In genomic region chr11:124224618-124225423, GRCh38 we compare ENCODE assay signal across 9 cellular contexts. TPM values are rescaled to one million over a fixed set of nuclear protein-coding genes. Genes with fewer than 3 reads are reported as not detected.
DNase-seq lines count a peak whose midpoint lies in the region; ATAC-seq and TF ChIP-seq lines count a peak whose summit lies in the region.
"Not testable (repeated sequence)": the region's sequence is repeated elsewhere in the genome, so short reads cannot be mapped to it uniquely, and the experiment has no call there.
"Had no signal": no experiment of that assay in that cellular context is flagged by ENCODE, and none has a peak within 500 bp of the region (broad histone marks: within the 10 kb centered on the region; RNA-seq: fewer than 3 reads in every experiment).

No MANE protein-coding gene starts in this region.

- H3K27ac Mint-ChIP-seq in dendritic cell treated with granulocyte-macrophage colony-stimulating factor and Interleukin-4, amounts not matched to agents 40 ng/mL and 50 ng/mL, for 4 days: peak overlapping the region; percentile 87

- H3K4me3 Mint-ChIP-seq in dendritic cell treated with granulocyte-macrophage colony-stimulating factor and Interleukin-4, amounts not matched to agents 40 ng/mL and 50 ng/mL, for 4 days: not testable (repeated sequence)

- intact Hi-C loops in dendritic cell treated with granulocyte-macrophage colony-stimulating factor and Interleukin-4, amounts not matched to agents 40 ng/mL and 50 ng/mL, for 4 days (cut with micrococcal nuclease); lower lobe of right lung (cut with DNase I): not testable (repeated sequence)

- H3K4me2 ChIP-seq in Karpas-422 (ENCODE audit: low read depth, low read length, poor library complexity, severe bottlenecking): not testable (repeated sequence)

- peak; percentile 44 to 64 for ATAC-seq in lower lobe of right lung

- H3K4me3 ChIP-seq in Karpas-422 (ENCODE audit: low read length); lower lobe of right lung; neutrophil (ENCODE audit: low read depth in 1 of 2, low read length in 1 of 2): not testable (repeated sequence)

- not testable (repeated sequence) for H3K27me3 ChIP-seq in Karpas-422 (ENCODE audit: low read length); lower lobe of right lung (ENCODE audit: low read depth); neutrophil

- not testable (repeated sequence) for H3K9me3 ChIP-seq in Karpas-422 (ENCODE audit: low read length); lower lobe of right lung; neutrophil

- not testable (repeated sequence) for H3K9me3 Mint-ChIP-seq in dendritic cell treated with granulocyte-macrophage colony-stimulating factor and Interleukin-4, amounts not matched to agents 40 ng/mL and 50 ng/mL, for 4 days

- H3K27ac ChIP-seq in Karpas-422 (ENCODE audit: low read length); lower lobe of right lung: not testable (repeated sequence)
- H3K27ac ChIP-seq in neutrophil: peak overlapping the region; percentile 64

- TF ChIP-seq CTCF in lower lobe of right lung (IDR thresholded peaks at IDR 0.05); neutrophil (IDR thresholded peaks at IDR 0.05): not testable (repeated sequence)

- H4K20me1 ChIP-seq in Karpas-422 (ENCODE audit: insufficient read depth, low read depth, low read length): not testable (repeated sequence)

- peak; percentile 44 for DNase-seq in GDM1 (lab: John Stamatoyannopoulos, UW)
- DNase-seq in Karpas-422: peak; percentile 42
- DNase-seq in NOMO-1 (lab: John Stamatoyannopoulos, UW; ENCODE audit: unreplicated experiment in 2 of 2): peak; percentile 68 to 91
- DNase-seq in SKM-1 treated with dmso at 0.1 percent for 144 hours (lab: John Stamatoyannopoulos, UW; ENCODE audit: unreplicated experiment): peak; percentile 74
- not testable (repeated sequence) for DNase-seq in lower lobe of right lung

- not testable (repeated sequence) for H3K9ac ChIP-seq in Karpas-422 (ENCODE audit: low read length)

- H3K27me3 Mint-ChIP-seq in dendritic cell treated with granulocyte-macrophage colony-stimulating factor and Interleukin-4, amounts not matched to agents 40 ng/mL and 50 ng/mL, for 4 days: not testable (repeated sequence)

- not testable (repeated sequence) for H3K79me2 ChIP-seq in Karpas-422 (ENCODE audit: low read length)

- H2AFZ ChIP-seq in Karpas-422 (ENCODE audit: low read length): not testable (repeated sequence)

- H3K36me3 ChIP-seq in Karpas-422 (ENCODE audit: insufficient read depth, low read length); lower lobe of right lung; neutrophil: not testable (repeated sequence)

- peaks cover 17% of the 10 kb centered on the region for H3K4me1 Mint-ChIP-seq in dendritic cell treated with granulocyte-macrophage colony-stimulating factor and Interleukin-4, amounts not matched to agents 40 ng/mL and 50 ng/mL, for 4 days (ENCODE audit: low read depth)

- not testable (repeated sequence) for H3K4me1 ChIP-seq in Karpas-422 (ENCODE audit: low read length); lower lobe of right lung; neutrophil (ENCODE audit: control insufficient read depth in 1 of 2, insufficient read depth in 1 of 2, low read depth in 1 of 2, low read length in 1 of 2)

- H3K36me3 Mint-ChIP-seq in dendritic cell treated with granulocyte-macrophage colony-stimulating factor and Interleukin-4, amounts not matched to agents 40 ng/mL and 50 ng/mL, for 4 days (ENCODE audit: low read depth): not testable (repeated sequence)

- not testable (repeated sequence) for H3K9me2 ChIP-seq in Karpas-422 (replicated peaks; ENCODE audit: insufficient read depth, low read length)

RNA-seq across cellular contexts. Expression of gene OR8G1, which starts 16.1 kb away (rescaled TPM):
- total RNA-seq in Karpas-422 (2014; rRNA removed; shearing (Covaris generic); ENCODE audit: low replicate concordance): not detected in 2 replicates
- not detected for total RNA-seq in lower lobe of right lung
- total RNA-seq: MCF 10A, PC-9 had no signal

RNA-seq across cellular contexts. Expression of gene OR8G5, which starts 31.4 kb away (rescaled TPM):
- total RNA-seq in Karpas-422 (2014; rRNA removed; shearing (Covaris generic); ENCODE audit: low replicate concordance): not detected in 2 replicates
- total RNA-seq in lower lobe of right lung: 0.35 TPM
- total RNA-seq: MCF 10A, PC-9 had no signal

RNA-seq across cellular contexts. Expression of gene OR10D3, which starts 41.7 kb away (rescaled TPM):
- not detected in 2 replicates for total RNA-seq in Karpas-422 (2014; rRNA removed; shearing (Covaris generic); ENCODE audit: low replicate concordance)
- not detected for total RNA-seq in lower lobe of right lung
- total RNA-seq: MCF 10A, PC-9 had no signal
